In the genomic region with DNA sequence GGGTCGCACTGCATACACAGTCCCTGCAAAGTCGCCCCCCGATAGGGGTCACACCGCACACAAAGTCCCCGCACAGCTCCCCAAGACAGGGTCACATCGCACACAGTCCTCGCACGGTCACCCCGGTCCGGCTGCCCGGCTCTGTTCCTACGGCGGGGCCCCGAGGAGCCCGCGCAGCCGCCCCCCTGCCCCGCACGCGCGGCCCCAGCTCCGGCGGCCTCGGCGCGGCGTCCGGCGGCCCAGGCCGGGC, we compare ENCODE assay signal across 8 cellular contexts. TPM values are rescaled to one million over a fixed set of nuclear protein-coding genes. Genes with fewer than 3 reads are reported as not detected.
A peak's percentile ranks its signal among the peaks of the same experiment; 100 is the strongest.
DNase-seq lines count a peak whose midpoint lies in the region; ATAC-seq, FAIRE-seq and TF ChIP-seq lines count a peak whose summit lies in the region.

No MANE protein-coding gene starts in this region.

- H3K4me1 Mint-ChIP-seq in natural killer cell, result peaks cover 49 to 54% of the 10 kb centered on the region in 2 donors

- intact Hi-C loops in natural killer cell (cut with micrococcal nuclease), result loop anchor here (2.0 kb wide), 2 partner anchors 18 to 30 kb away; no protein-coding TSS in a partner anchor

- TF ChIP-seq CTCF in GM12865 (IDR thresholded peaks at IDR 0.05; ENCODE audit: insufficient read depth, low read depth, low read length, missing control alignments), result no peak
- no peak for TF ChIP-seq CTCF in natural killer cell (IDR thresholded peaks at IDR 0.05)

- no peak for DNase-seq in GM12865 (ENCODE audit: low read depth)
- no peak for DNase-seq in natural killer cell
- DNase-seq in RPMI8226, result no peak
- no peak for DNase-seq in GM12891 (ENCODE audit: insufficient read length, low spot score)
- DNase-seq in activated CD8-positive, alpha-beta memory T cell treated with anti-CD3 and anti-CD28 coated beads, Interleukin-2, amount 50 U/mL, for 48 hours, result no peak
- DNase-seq in superior temporal gyrus (ENCODE audit: extremely low spot score), result no peak

- H3K36me3 ChIP-seq in KOPT-K1 (ENCODE audit: insufficient read depth, low read length) (no peaks in the 10 kb centered on the region; the same call in 1 of the 2 replicates), duodenal mucosa (ENCODE audit: control insufficient read depth in 1 of 2, insufficient read depth in 2 of 2, low read length in 2 of 2) (peaks cover 0 to 3% of the 10 kb centered on the region in 2 donors)

- peak overlapping the region; percentile 96 for H3K27ac Mint-ChIP-seq in natural killer cell

- H3K9me3 ChIP-seq in KOPT-K1 (ENCODE audit: insufficient read depth, low read length, poor library complexity, severe bottlenecking) (no peaks in the 10 kb centered on the region), duodenal mucosa (ENCODE audit: control insufficient read depth in 1 of 2, low read length in 2 of 2) (no peaks in the 10 kb centered on the region)

- H3K4me3 Mint-ChIP-seq in natural killer cell, result peak overlapping the region; percentile 94

- H3K4me1 ChIP-seq in duodenal mucosa (ENCODE audit: control insufficient read depth in 1 of 2, insufficient read depth in 2 of 2, low read length in 2 of 2), result peaks cover 33 to 36% of the 10 kb centered on the region in 2 donors

- FAIRE-seq in GM12891 (lab: Jason Lieb, UNC), result no peak

- no peak for TF ChIP-seq POLR2A in GM12891 (IDR thresholded peaks at IDR 0.05; ENCODE audit: low read depth, low read length)

- H3K27me3 ChIP-seq in duodenal mucosa (ENCODE audit: control insufficient read depth in 1 of 2, insufficient read depth in 2 of 2, low read length in 2 of 2), result no peaks in the 10 kb centered on the region

- H3K4me3 ChIP-seq in GM12865 (ENCODE audit: low read depth, low read length) (peak overlapping the region; percentile 98), duodenal mucosa (ENCODE audit: low read depth in 1 of 2, low read length in 2 of 2) (peak overlapping the region; percentile 90 to 98)

- peaks cover 6% of the 10 kb centered on the region for H3K36me3 Mint-ChIP-seq in natural killer cell

- H3K27me3 Mint-ChIP-seq in natural killer cell (ENCODE audit: low read depth in 2 of 2), result no peaks in the 10 kb centered on the region

- no peaks in the 10 kb centered on the region for H3K9me3 Mint-ChIP-seq in natural killer cell

- no peak for ATAC-seq in natural killer cell

- H3K27ac ChIP-seq in KOPT-K1 (ENCODE audit: low read depth, low read length, poor library complexity, severe bottlenecking) (peak overlapping the region; percentile 57), duodenal mucosa (ENCODE audit: low read depth, low read length) (peak overlapping the region; percentile 86)

- H3K9ac ChIP-seq in duodenal mucosa (ENCODE audit: low read depth in 1 of 2, low read length in 2 of 2), result peak overlapping the region; percentile 74 to 90

TF ChIP-seq in GM12891, 5 proteins besides CTCF, POLR2A, EP300 and RAD21:
- TF ChIP-seq POU2F2 (IDR thresholded peaks at IDR 0.05; ENCODE audit: low read depth, low read length) (no peak), TAF1 (IDR thresholded peaks at IDR 0.05; ENCODE audit: low read depth, low read length) (no peak), PAX5 (IDR thresholded peaks at IDR 0.05; ENCODE audit: insufficient read depth, low read length, severe bottlenecking) (no peak), SPI1 (IDR thresholded peaks at IDR 0.05; ENCODE audit: low read depth, low read length) (no peak), POLR2AphosphoS5 (IDR thresholded peaks at IDR 0.05; ENCODE audit: low read depth, low read length) (no peak)

RNA-seq across cellular contexts. Expression of gene SSH1, which starts 0.3 kb away (rescaled TPM):
- 10 to 100 TPM; 57.4 to 74.1 (median 66.6) TPM for total RNA-seq in natural killer cell
- polyA plus RNA-seq in GM12891 (2012; ENCODE audit: low read depth, missing spikeins), result 10.2 TPM

RNA-seq across cellular contexts. Expression of gene DAO, which starts 22.8 kb away (rescaled TPM):
- total RNA-seq in natural killer cell, result not detected
- polyA plus RNA-seq in GM12891 (2012; ENCODE audit: low read depth, missing spikeins), result not detected
